ENCODE assay signal across 1 cellular context in the genomic region with DNA sequence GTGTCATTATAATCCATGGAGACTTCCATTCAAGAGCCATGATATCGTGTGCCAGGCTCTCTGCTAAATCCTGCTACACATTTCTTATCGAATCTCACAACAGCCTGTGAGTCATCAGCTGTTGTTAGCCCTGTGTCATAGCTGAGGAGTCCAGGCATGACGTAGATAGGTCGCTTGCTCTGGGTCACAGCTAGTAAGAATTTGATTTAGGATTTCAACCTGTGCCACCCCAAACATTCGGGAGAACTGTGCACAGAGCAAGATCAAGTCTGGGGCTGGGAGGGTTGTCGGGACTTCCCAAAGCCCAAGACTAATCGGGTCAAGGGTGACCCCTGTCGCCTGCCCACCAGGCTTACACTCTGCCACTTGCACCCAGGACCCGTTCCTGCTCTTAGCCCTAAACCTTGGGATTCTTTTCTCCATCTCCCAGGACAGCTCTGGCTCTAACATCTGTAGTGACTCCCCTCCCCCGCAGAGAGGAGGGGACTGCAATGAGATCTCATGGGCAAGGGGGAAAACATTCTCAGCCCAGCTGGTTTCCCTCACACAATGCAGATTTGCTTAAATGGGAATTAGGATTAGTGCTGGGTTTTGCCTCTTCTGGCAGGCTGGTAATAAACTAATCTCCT.
TF ChIP-seq lines count a peak whose summit lies in the region.

No MANE protein-coding gene starts in this region.

TF ChIP-seq in K562, 482 proteins besides CTCF, POLR2A, EP300 and RAD21 (continued from another document and continues in another):
- TF ChIP-seq HMBOX1 (IDR thresholded peaks at IDR 0.05) (0 out of 2 replicates have a peak, but pooled peaks have one; percentile 18), NEUROD1 (IDR thresholded peaks at IDR 0.05; ENCODE audit: borderline replicate concordance, low read depth, low read length, partially characterized antibody) (no peak), ZZZ3 (IDR thresholded peaks at IDR 0.05) (no peak), CREM (IDR thresholded peaks at IDR 0.05; ENCODE audit: low read depth) (peak; percentile 97), TAL1 (IDR thresholded peaks at IDR 0.05) (peak; percentile 29; the same call in 1 of the 2 replicates), CCNT2 (IDR thresholded peaks at IDR 0.05; ENCODE audit: borderline replicate concordance, extremely low read depth, insufficient read length, low read depth, low read length) (peak; percentile 33), ZNF644 (tag; IDR thresholded peaks at IDR 0.05; ENCODE audit: low read depth) (no peak), FOSL1 (tag; conservative IDR thresholded peaks at IDR 0.05) (peak; percentile 97), ARID1B (IDR thresholded peaks at IDR 0.05) (peak; percentile 84), MAFF (IDR thresholded peaks at IDR 0.05; ENCODE audit: low read length) (no peak), ETS1 (conservative IDR thresholded peaks at IDR 0.05; ENCODE audit: control insufficient read depth, low read depth, low read length) (no peak), MEIS2 (IDR thresholded peaks at IDR 0.05; ENCODE audit: partially characterized antibody) (peak; percentile 24), THRA (IDR thresholded peaks at IDR 0.05) (no peak), ZNF431 (CRISPR knock-in tag; IDR thresholded peaks at IDR 0.05) (no peak), ZNF589 (CRISPR knock-in tag; IDR thresholded peaks at IDR 0.05; ENCODE audit: low read depth) (no peak), SMARCC2 (IDR thresholded peaks at IDR 0.05; ENCODE audit: low read depth) (peak; percentile 54; the same call in 1 of the 2 replicates), NFIX (CRISPR knock-in tag; IDR thresholded peaks at IDR 0.05; ENCODE audit: low read depth) (no peak), MEF2A (IDR thresholded peaks at IDR 0.05; ENCODE audit: control insufficient read depth, low read depth, low read length) (peak; percentile 47; the same call in 1 of the 2 replicates), PYGO2 (tag; IDR thresholded peaks at IDR 0.05) (no peak), HNRNPK (IDR thresholded peaks at IDR 0.05; ENCODE audit: low read depth, low read length, poor library complexity, severe bottlenecking) (no peak), CBFA2T3 (IDR thresholded peaks at IDR 0.05) (peak; percentile 86), CHD2 (IDR thresholded peaks at IDR 0.05; ENCODE audit: low read depth, low read length) (no peak), TCF15 (CRISPR knock-in tag; IDR thresholded peaks at IDR 0.05) (no peak), NELFE (IDR thresholded peaks at IDR 0.05; ENCODE audit: insufficient read depth, insufficient read length) (no peak), FUS (optimal IDR thresholded peaks at IDR 0.05; ENCODE audit: low read depth, low read length) (no peak), SNRNP70 (optimal IDR thresholded peaks at IDR 0.05; ENCODE audit: low read depth, low read length) (no peak), BHLHE40 (IDR thresholded peaks at IDR 0.05; ENCODE audit: low read length) (peak; percentile 64), SREBF1 (IDR thresholded peaks at IDR 0.05; ENCODE audit: borderline replicate concordance, low read depth, low read length) (no peak), ATF7 (IDR thresholded peaks at IDR 0.05) (peak; percentile 84), EZH2 (IDR thresholded peaks at IDR 0.05; ENCODE audit: borderline replicate concordance, low read depth, low read length) (no peak), KLF16 (IDR thresholded peaks at IDR 0.05) (peak; percentile 47; the same call in 1 of the 2 replicates), RFX7 (CRISPR knock-in tag; IDR thresholded peaks at IDR 0.05) (no peak), NFIC (IDR thresholded peaks at IDR 0.05) (no peak), CBX1 (IDR thresholded peaks at IDR 0.05; ENCODE audit: low read depth) (no peak), GATAD2B (IDR thresholded peaks at IDR 0.05; ENCODE audit: borderline replicate concordance) (no peak), MYC (IDR thresholded peaks at IDR 0.05; ENCODE audit: low read depth, low read length) (no peak), MYC (CRISPR knock-in tag; IDR thresholded peaks at IDR 0.05; ENCODE audit: borderline replicate concordance, low read depth) (no peak), MYNN (IDR thresholded peaks at IDR 0.05) (peak; percentile 65; the same call in 1 of the 2 replicates), MYNN (CRISPR knock-in tag; IDR thresholded peaks at IDR 0.05) (no peak), KDM2B (CRISPR knock-in tag; IDR thresholded peaks at IDR 0.05) (no peak)
- TF ChIP-seq, protein P1, sequence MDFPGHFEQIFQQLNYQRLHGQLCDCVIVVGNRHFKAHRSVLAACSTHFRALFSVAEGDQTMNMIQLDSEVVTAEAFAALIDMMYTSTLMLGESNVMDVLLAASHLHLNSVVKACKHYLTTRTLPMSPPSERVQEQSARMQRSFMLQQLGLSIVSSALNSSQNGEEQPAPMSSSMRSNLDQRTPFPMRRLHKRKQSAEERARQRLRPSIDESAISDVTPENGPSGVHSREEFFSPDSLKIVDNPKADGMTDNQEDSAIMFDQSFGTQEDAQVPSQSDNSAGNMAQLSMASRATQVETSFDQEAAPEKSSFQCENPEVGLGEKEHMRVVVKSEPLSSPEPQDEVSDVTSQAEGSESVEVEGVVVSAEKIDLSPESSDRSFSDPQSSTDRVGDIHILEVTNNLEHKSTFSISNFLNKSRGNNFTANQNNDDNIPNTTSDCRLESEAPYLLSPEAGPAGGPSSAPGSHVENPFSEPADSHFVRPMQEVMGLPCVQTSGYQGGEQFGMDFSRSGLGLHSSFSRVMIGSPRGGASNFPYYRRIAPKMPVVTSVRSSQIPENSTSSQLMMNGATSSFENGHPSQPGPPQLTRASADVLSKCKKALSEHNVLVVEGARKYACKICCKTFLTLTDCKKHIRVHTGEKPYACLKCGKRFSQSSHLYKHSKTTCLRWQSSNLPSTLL (IDR thresholded peaks at IDR 0.05) = no peak
- TF ChIP-seq, protein P2, sequence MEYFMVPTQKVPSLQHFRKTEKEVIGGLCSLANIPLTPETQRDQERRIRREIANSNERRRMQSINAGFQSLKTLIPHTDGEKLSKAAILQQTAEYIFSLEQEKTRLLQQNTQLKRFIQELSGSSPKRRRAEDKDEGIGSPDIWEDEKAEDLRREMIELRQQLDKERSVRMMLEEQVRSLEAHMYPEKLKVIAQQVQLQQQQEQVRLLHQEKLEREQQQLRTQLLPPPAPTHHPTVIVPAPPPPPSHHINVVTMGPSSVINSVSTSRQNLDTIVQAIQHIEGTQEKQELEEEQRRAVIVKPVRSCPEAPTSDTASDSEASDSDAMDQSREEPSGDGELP (CRISPR knock-in tag; IDR thresholded peaks at IDR 0.05; ENCODE audit: borderline replicate concordance) = peak; percentile 87
- TF ChIP-seq, protein P3, sequence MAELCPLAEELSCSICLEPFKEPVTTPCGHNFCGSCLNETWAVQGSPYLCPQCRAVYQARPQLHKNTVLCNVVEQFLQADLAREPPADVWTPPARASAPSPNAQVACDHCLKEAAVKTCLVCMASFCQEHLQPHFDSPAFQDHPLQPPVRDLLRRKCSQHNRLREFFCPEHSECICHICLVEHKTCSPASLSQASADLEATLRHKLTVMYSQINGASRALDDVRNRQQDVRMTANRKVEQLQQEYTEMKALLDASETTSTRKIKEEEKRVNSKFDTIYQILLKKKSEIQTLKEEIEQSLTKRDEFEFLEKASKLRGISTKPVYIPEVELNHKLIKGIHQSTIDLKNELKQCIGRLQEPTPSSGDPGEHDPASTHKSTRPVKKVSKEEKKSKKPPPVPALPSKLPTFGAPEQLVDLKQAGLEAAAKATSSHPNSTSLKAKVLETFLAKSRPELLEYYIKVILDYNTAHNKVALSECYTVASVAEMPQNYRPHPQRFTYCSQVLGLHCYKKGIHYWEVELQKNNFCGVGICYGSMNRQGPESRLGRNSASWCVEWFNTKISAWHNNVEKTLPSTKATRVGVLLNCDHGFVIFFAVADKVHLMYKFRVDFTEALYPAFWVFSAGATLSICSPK (IDR thresholded peaks at IDR 0.05; ENCODE audit: borderline replicate concordance) = no peak
